ENCODE assay signal across 1 cellular context in genomic region chr1:243508303-243508713, GRCh38.
TF ChIP-seq lines count a peak whose summit lies in the region.

No MANE protein-coding gene starts in this region.

TF ChIP-seq in H1, 55 proteins besides CTCF, POLR2A, EP300 and RAD21 (continued from another document):
- TF ChIP-seq SIRT6 (IDR thresholded peaks at IDR 0.05; ENCODE audit: low read length) (no peak), TCF12 (IDR thresholded peaks at IDR 0.05; ENCODE audit: low read depth, low read length) (no peak), JUN (IDR thresholded peaks at IDR 0.05; ENCODE audit: low read depth, low read length) (no peak), SIN3A (conservative IDR thresholded peaks at IDR 0.05 in 1 of 2, IDR thresholded peaks at IDR 0.05 in 1 of 2; ENCODE audit: low read depth in 1 of 2, low read length in 2 of 2) (no peak)
